In genomic region chr3:153285194-153285641, GRCh38 we compare ENCODE assay signal across 11 cellular contexts.
DNase-seq lines count a peak whose midpoint lies in the region; ATAC-seq, FAIRE-seq and TF ChIP-seq lines count a peak whose summit lies in the region.
"Had no signal": no experiment of that assay in that cellular context is flagged by ENCODE, and none has a peak within 500 bp of the region (broad histone marks: within the 10 kb centered on the region; RNA-seq: fewer than 3 reads in every experiment).

No MANE protein-coding gene starts in this region.

- H3K9me3 ChIP-seq in AG04450 (ENCODE audit: control insufficient read depth, insufficient read depth, low read length) (peaks cover 5% of the 10 kb centered on the region), Loucy (ENCODE audit: insufficient read depth, low read depth, low read length) (no peaks in the 10 kb centered on the region), lower lobe of right lung (no peaks in the 10 kb centered on the region)

- ATAC-seq in lower lobe of right lung = peak; percentile 56 to 67
- ATAC-seq in HG02840 (IDR thresholded peaks at IDR 0.05; ENCODE audit: low FRiP score, unreplicated experiment) = no peak

- 0 out of 2 replicates have a peak, but pooled peaks have one; percentile 19 for TF ChIP-seq CTCF in AG04450 (IDR thresholded peaks at IDR 0.05; ENCODE audit: low read depth, low read length)
- no peak for TF ChIP-seq CTCF in Loucy (conservative IDR thresholded peaks at IDR 0.05; ENCODE audit: low read length)
- no peak for TF ChIP-seq CTCF in bronchial epithelial cell (IDR thresholded peaks at IDR 0.05; ENCODE audit: insufficient read depth, low read length, severe bottlenecking)
- no peak for TF ChIP-seq CTCF in lower lobe of right lung (IDR thresholded peaks at IDR 0.05)

- no peak overlapping the region for H3K4me3 ChIP-seq in AG04450 (ENCODE audit: low read depth, low read length)
- no peak overlapping the region for H3K4me3 ChIP-seq in Loucy (ENCODE audit: low read length, poor library complexity, severe bottlenecking)
- H3K4me3 ChIP-seq in bronchial epithelial cell (ENCODE audit: low read depth, low read length) = no peak overlapping the region
- H3K4me3 ChIP-seq in lower lobe of right lung = no peak overlapping the region

- no peak for DNase-seq in AG04450 (ENCODE audit: low read depth, low spot score)
- DNase-seq in bronchial epithelial cell (ENCODE audit: low read depth) = peak; percentile 74
- no peak for DNase-seq in lower lobe of right lung
- DNase-seq in posterior cingulate gyrus = no peak
- no peak for DNase-seq in head of caudate nucleus
- no peak for DNase-seq in NCI-H128 (lab: John Stamatoyannopoulos, UW; ENCODE audit: unreplicated experiment)
- DNase-seq: activated CD4-positive, alpha-beta T cell treated with anti-CD3 and anti-CD28 coated beads for 48 hours; DND-41; stimulated activated CD4-positive, alpha-beta T cell treated with anti-CD3 and anti-CD28 coated beads, Interleukin-2, amount 100 ng/mL, for 24 hours had no signal

- H3K4me1 ChIP-seq in Loucy (ENCODE audit: insufficient read depth, low read length, poor library complexity, severe bottlenecking) = peaks cover 35% of the 10 kb centered on the region
- H3K4me1 ChIP-seq in lower lobe of right lung = peaks cover 19% of the 10 kb centered on the region

- H3F3A ChIP-seq in Loucy (ENCODE audit: low read depth) = no peaks in the 10 kb centered on the region

- H3K27ac ChIP-seq in AG04450 (ENCODE audit: low read depth, low read length) (peak overlapping the region; percentile 4), lower lobe of right lung (peak overlapping the region; percentile 63)

- H3K9me2 ChIP-seq in Loucy (replicated peaks; ENCODE audit: low read depth, low read length) = no peaks in the 10 kb centered on the region

- no peak overlapping the region for H3K9ac ChIP-seq in Loucy (ENCODE audit: low read depth, low read length, poor library complexity, severe bottlenecking)

- H3K79me2 ChIP-seq in Loucy (ENCODE audit: insufficient read depth, low read length) = no peaks in the 10 kb centered on the region

- intact Hi-C loops in lower lobe of right lung (cut with DNase I) = no loop called here
- intact Hi-C loops in posterior cingulate gyrus (cut with DNase I) = no loop called here
- intact Hi-C loops in head of caudate nucleus (cut with DNase I) = no loop called here

- no peak overlapping the region for H3K4me2 ChIP-seq in Loucy (ENCODE audit: low read depth, low read length, poor library complexity, severe bottlenecking)

- CTCF ChIA-PET in AG04450 (lab: Charles Lee) = interaction anchor here (0.5 to 1.3 kb wide), 2 partner anchors 121 to 242 kb away, joined by 3 to 4 read pairs; no protein-coding TSS in a partner anchor

- H2AFZ ChIP-seq in Loucy (ENCODE audit: low read length) = peak overlapping the region; percentile 69

- FAIRE-seq in bronchial epithelial cell (lab: Jason Lieb, UNC) = peak; percentile 18

- H3K27me3 ChIP-seq in AG04450 (ENCODE audit: control insufficient read depth, insufficient read depth, low read length) (no peaks in the 10 kb centered on the region), Loucy (ENCODE audit: insufficient read depth, low read length, poor library complexity, severe bottlenecking) (no peaks in the 10 kb centered on the region), bronchial epithelial cell (ENCODE audit: control insufficient read depth, insufficient read depth, low read length) (no peaks in the 10 kb centered on the region), lower lobe of right lung (ENCODE audit: low read depth) (no peaks in the 10 kb centered on the region)

- POLR2A ChIA-PET in AG04450 (lab: Yijun Ruan, JAX) = interaction anchor here (2.1 kb wide), 1 partner anchor 124 kb away, joined by 7 read pairs; no protein-coding TSS in a partner anchor

- H4K20me1 ChIP-seq in Loucy (ENCODE audit: insufficient read depth, low read length, poor library complexity, severe bottlenecking) = no peaks in the 10 kb centered on the region

- H3K36me3 ChIP-seq in Loucy (ENCODE audit: insufficient read depth, low read length) = no peaks in the 10 kb centered on the region
- no peaks in the 10 kb centered on the region for H3K36me3 ChIP-seq in bronchial epithelial cell (ENCODE audit: control insufficient read depth, insufficient read depth, low read length)
- no peaks in the 10 kb centered on the region for H3K36me3 ChIP-seq in lower lobe of right lung
